8 cellular contexts compared by ENCODE assay signal in the genomic region with DNA sequence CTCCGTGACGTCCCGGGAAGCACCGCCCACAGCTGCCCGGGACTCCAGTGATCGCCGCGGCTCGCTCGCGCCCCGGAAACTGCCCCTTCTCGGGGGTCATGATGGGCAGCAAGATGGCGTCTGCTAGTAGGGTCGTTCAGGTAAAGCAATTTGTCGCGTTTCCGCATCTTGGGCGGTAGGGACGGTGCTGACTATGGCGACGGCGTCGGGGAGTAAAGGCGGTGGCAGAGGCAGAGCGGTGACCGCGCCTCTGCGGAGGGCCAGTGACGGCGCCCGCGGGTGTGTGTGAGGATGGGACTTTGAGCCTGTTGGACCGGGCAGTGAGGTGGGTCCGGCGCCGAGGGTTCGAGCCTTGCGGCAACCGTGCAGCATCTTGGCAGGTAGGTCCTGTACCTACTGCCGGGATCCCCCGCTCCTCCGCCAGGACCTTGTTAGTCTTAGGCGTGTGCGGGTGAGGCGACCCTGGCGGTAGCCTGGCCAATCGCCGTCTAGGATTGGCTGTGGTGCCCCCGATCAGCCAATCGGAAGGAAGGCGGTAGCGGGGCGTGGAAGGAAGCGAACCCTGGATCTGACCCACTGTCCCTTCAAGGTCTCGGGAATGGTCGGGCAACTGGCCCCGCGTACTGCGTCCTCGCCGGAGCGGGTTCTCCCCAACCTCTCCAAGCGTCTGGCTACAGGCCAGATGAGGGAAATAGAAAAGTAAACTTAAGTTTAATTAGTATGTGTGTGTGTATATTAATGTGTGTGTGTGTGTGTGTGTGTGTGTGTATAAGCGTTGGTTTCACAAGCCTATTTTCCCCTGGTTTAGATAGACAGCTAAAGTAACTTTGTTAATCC. TPM values are rescaled to one million over a fixed set of nuclear protein-coding genes. Genes with fewer than 3 reads are reported as not detected.
DNase-seq lines count a peak whose midpoint lies in the region; ATAC-seq, FAIRE-seq and TF ChIP-seq lines count a peak whose summit lies in the region.

No MANE protein-coding gene starts in this region.

- peak overlapping the region; percentile 91 for H3K27ac ChIP-seq in psoas muscle

- DNase-seq in GM12892 (ENCODE audit: insufficient read length) (peak; percentile 86), NCI-H1417 treated with DMSO at 0.1 percent for 48 hours (lab: John Stamatoyannopoulos, UW) (peak; percentile 17), T follicular helper cell (ENCODE audit: low read depth) (peak; percentile 62), amniotic stem cell (lab: John Stamatoyannopoulos, UW) (peak; percentile 81), left ventricle myocardium superior (peak; percentile 99), psoas muscle (peak; percentile 98), urothelium cell line (ENCODE audit: low spot score) (peak; percentile 94)

- H3K27me3 ChIP-seq in psoas muscle (ENCODE audit: insufficient read depth in 3 of 3, low read length in 2 of 3) = no peaks in the 10 kb centered on the region

- 0 to 1% (median 0%) methylated on average over 50 to 65 of the region's 65 CpGs for WGBS in psoas muscle, 3 donors

- peaks cover 0 to 2% of the 10 kb centered on the region in 2 donors for H3K36me3 ChIP-seq in psoas muscle (ENCODE audit: insufficient read depth in 1 of 2, low read depth in 1 of 2)

- no peaks in the 10 kb centered on the region for H3K9me3 ChIP-seq in psoas muscle

- TF ChIP-seq POLR2A in GM12892 (IDR thresholded peaks at IDR 0.05; ENCODE audit: low read depth, low read length) = peak; percentile 87; the same call in 1 of the 2 replicates

- H3K4me3 ChIP-seq in psoas muscle = peak overlapping the region; percentile 92

- FAIRE-seq in GM12892 (lab: Jason Lieb, UNC) (peak; percentile 98), urothelium cell line (lab: Jason Lieb, UNC) (peak; percentile 84)

- TF ChIP-seq CTCF in psoas muscle (IDR thresholded peaks at IDR 0.05) = peak; percentile 26

- peak; percentile 94 for ATAC-seq in HG02798 (IDR thresholded peaks at IDR 0.05; ENCODE audit: poor library complexity, unreplicated experiment)
- peak; percentile 98 for ATAC-seq in left ventricle myocardium superior
- ATAC-seq in psoas muscle = peak; percentile 98 to 99 (median 98)

- peaks cover 14% of the 10 kb centered on the region for H3K4me1 ChIP-seq in psoas muscle

- intact Hi-C loops in left ventricle myocardium superior (cut with micrococcal nuclease) (no loop called here), psoas muscle (cut with DNase I) (loop anchor here (2.0 kb wide), 2 partner anchors 15 to 29 kb away; partner anchors contain the start of gene CENPH (in 1 of the 2))

RNA-seq across cellular contexts. Expression of gene CDK7, which starts 16.7 kb away (rescaled TPM):
- 69.0 TPM for polyA plus RNA-seq in GM12892 (2012; ENCODE audit: missing spikeins)
- 12.9 TPM for total RNA-seq in left ventricle myocardium superior
- total RNA-seq in psoas muscle = 10 to 100 TPM; 19.0 to 33.4 (median 29.4) TPM
- 10 to 100 TPM; 35.6 to 66.9 (median 52.1) TPM for polyA plus RNA-seq in psoas muscle

RNA-seq across cellular contexts. Expression of gene CENPH, which starts 28.6 kb away (rescaled TPM):
- polyA plus RNA-seq in GM12892 (2012; ENCODE audit: missing spikeins) = 50.0 TPM
- 3.5 TPM for total RNA-seq in left ventricle myocardium superior
- 1 to 10 TPM; 1.6 to 4.5 (median 2.8) TPM for total RNA-seq in psoas muscle
- polyA plus RNA-seq in psoas muscle = 1 to 10 TPM; 3.1 to 3.6 (median 3.3) TPM

RNA-seq across cellular contexts. Expression of gene CCNB1, which starts 51.0 kb away (rescaled TPM):
- polyA plus RNA-seq in GM12892 (2012; ENCODE audit: missing spikeins) = 70.8 TPM
- total RNA-seq in left ventricle myocardium superior = 4.0 TPM
- total RNA-seq in psoas muscle = 1 to 10 TPM; 1.8 to 4.1 (median 2.3) TPM
- 10 to 100 TPM in 1 of 3 donors, 1 to 10 TPM in 2; 2.5 to 12.2 (median 6.8) TPM for polyA plus RNA-seq in psoas muscle

Comparison
In these comparisons a context has a peak if more than half of its experiments do, and no peak if none do; other contexts are left out.
1. Peak in every context shown above with its lines: DNase-seq, ATAC-seq, H3K4me3 ChIP-seq and H3K27ac ChIP-seq.
2. DNase-seq: peak in every context shown above with its lines; median percentile 99 in left ventricle myocardium superior; 98 in psoas muscle; 94 in urothelium cell line; 86 in GM12892; 81 in amniotic stem cell; 62 in T follicular helper cell; 17 in NCI-H1417 treated with DMSO at 0.1 percent for 48 hours.